22 cellular contexts compared by ENCODE assay signal in genomic region chr15:88091444-88092016, GRCh38.
"Had no signal": no experiment of that assay in that cellular context is flagged by ENCODE, and none has a peak within 500 bp of the region (broad histone marks: within the 10 kb centered on the region; RNA-seq: fewer than 3 reads in every experiment).

No MANE protein-coding gene starts in this region.

- H3K27me3 ChIP-seq: ovary, right atrium auricular region, right lobe of liver, suprapubic skin, tibial artery, upper lobe of right lung, uterus had no signal

- H3K9me3 Mint-ChIP-seq: natural killer cell treated with Interleukin-12 subunit alpha and Interleukin-12 subunit beta and Interleukin-15 and Interleukin-18, amount 100 ng/mL, for 72 hours; stimulated activated naive CD8-positive, alpha-beta T cell treated with anti-CD3 and anti-CD28 coated beads, Interleukin-15, Interleukin-2, amounts not matched to agents 100 ng/mL and 50 ng/mL, for 24 hours had no signal

- H3K36me3 ChIP-seq: left ventricle myocardium inferior, ovary, right atrium auricular region, right lobe of liver, suprapubic skin, thoracic aorta, upper lobe of right lung, uterus had no signal

- ATAC-seq: mucosa of descending colon; naive thymus-derived CD4-positive, alpha-beta T cell; natural killer cell treated with Interleukin-12 subunit alpha and Interleukin-12 subunit beta and Interleukin-15 and Interleukin-18, amount 100 ng/mL, for 72 hours; right lobe of liver had no signal

- H3K36me3 Mint-ChIP-seq: naive thymus-derived CD4-positive, alpha-beta T cell; natural killer cell treated with Interleukin-12 subunit alpha and Interleukin-12 subunit beta and Interleukin-15 and Interleukin-18, amount 100 ng/mL, for 72 hours had no signal

- DNase-seq: islet precursor cell; left ventricle myocardium inferior; mesendoderm; mucosa of descending colon; naive thymus-derived CD4-positive, alpha-beta T cell; ovary; right lobe of liver; stimulated activated CD4-positive, alpha-beta T cell treated with anti-CD3 and anti-CD28 coated beads, Interleukin-12 subunit alpha, Interleukin-12 subunit beta, amount 100 ng/mL, for 4 hours; stimulated activated CD4-positive, alpha-beta T cell treated with anti-CD3 and anti-CD28 coated beads, Interleukin-15, amount 100 ng/mL, for 24 hours; stimulated activated CD4-positive, alpha-beta T cell treated with anti-CD3 and anti-CD28 coated beads, Interleukin-2, amount 100 ng/mL, for 24 hours; stimulated activated CD4-positive, alpha-beta T cell treated with anti-CD3 and anti-CD28 coated beads, Interleukin-4, amount 100 ng/mL, for 1 hour; stimulated activated naive CD4-positive, alpha-beta T cell; upper lobe of right lung had no signal

- H3K4me1 Mint-ChIP-seq: naive thymus-derived CD4-positive, alpha-beta T cell had no signal

- H3K27ac ChIP-seq: left ventricle myocardium inferior, ovary, right atrium auricular region, right lobe of liver, suprapubic skin, uterus had no signal

- H3K9me3 ChIP-seq: mucosa of descending colon, ovary, right atrium auricular region, right lobe of liver, suprapubic skin, thoracic aorta, tibial artery, upper lobe of right lung, uterus had no signal

- H3K4me3 Mint-ChIP-seq: naive thymus-derived CD4-positive, alpha-beta T cell; natural killer cell treated with Interleukin-12 subunit alpha and Interleukin-12 subunit beta and Interleukin-15 and Interleukin-18, amount 100 ng/mL, for 72 hours; stimulated activated naive CD8-positive, alpha-beta T cell treated with anti-CD3 and anti-CD28 coated beads, Interleukin-15, Interleukin-2, amounts not matched to agents 100 ng/mL and 50 ng/mL, for 24 hours had no signal

- H3K27ac Mint-ChIP-seq: naive thymus-derived CD4-positive, alpha-beta T cell; natural killer cell treated with Interleukin-12 subunit alpha and Interleukin-12 subunit beta and Interleukin-15 and Interleukin-18, amount 100 ng/mL, for 72 hours; progenitor cell of endocrine pancreas; stimulated activated naive CD8-positive, alpha-beta T cell treated with anti-CD3 and anti-CD28 coated beads, Interleukin-15, Interleukin-2, amounts not matched to agents 100 ng/mL and 50 ng/mL, for 24 hours had no signal

- H3K4me3 ChIP-seq: left ventricle myocardium inferior, lung, mucosa of descending colon, ovary, right atrium auricular region, right lobe of liver, suprapubic skin, thoracic aorta, tibial artery, upper lobe of right lung, uterus had no signal

- H3K4me1 ChIP-seq: right lobe of liver, suprapubic skin, upper lobe of right lung had no signal
